Comparison of ENCODE assay signal across 9 cellular contexts in genomic region chr5:99104538-99105132, GRCh38.
DNase-seq lines count a peak whose midpoint lies in the region; ATAC-seq and TF ChIP-seq lines count a peak whose summit lies in the region.
"Had no signal": no experiment of that assay in that cellular context is flagged by ENCODE, and none has a peak within 500 bp of the region (broad histone marks: within the 10 kb centered on the region; RNA-seq: fewer than 3 reads in every experiment).

No MANE protein-coding gene starts in this region.

- H3K27ac ChIP-seq in HEK293 (ENCODE audit: extremely low read depth, low read depth, low read length), result no peak overlapping the region

- H3K4me1 ChIP-seq in HEK293 (ENCODE audit: control insufficient read depth, insufficient read depth, low read length), result no peaks in the 10 kb centered on the region

- no peak overlapping the region for H3K4me3 ChIP-seq in HEK293 (ENCODE audit: low read depth, low read length)
- H3K4me3 ChIP-seq: mucosa of descending colon had no signal

- H3K9me3 ChIP-seq in HEK293 (ENCODE audit: control insufficient read depth, insufficient read depth, low read depth, low read length), result no peaks in the 10 kb centered on the region
- H3K9me3 ChIP-seq: mucosa of descending colon had no signal

- peak; percentile 1 for DNase-seq in COLO829 (ENCODE audit: low spot score)
- peak; percentile 71 for DNase-seq in NCI-H69 (lab: John Stamatoyannopoulos, UW)
- DNase-seq in central memory CD4-positive, alpha-beta T cell, result peak; percentile 3
- DNase-seq in lung microvascular endothelial cell (ENCODE audit: low read depth in 2 of 2), result peak; percentile 34 to 48
- DNase-seq in ecto neural progenitor cell (ENCODE audit: low spot score), result no peak
- DNase-seq in NCI-H187 treated with DMSO at 0.1 percent for 48 hours (lab: John Stamatoyannopoulos, UW), result no peak

- H3K36me3 ChIP-seq in HEK293 (ENCODE audit: control insufficient read depth in 2 of 2, insufficient read depth in 1 of 2, low read length in 2 of 2), result no peaks in the 10 kb centered on the region

- peak; percentile 36; the same call in 1 of the 2 replicates for TF ChIP-seq CTCF in HEK293 (tag by site-specific recombination; IDR thresholded peaks at IDR 0.05)

- POLR2A ChIA-PET in HEK293 (lab: Yijun Ruan, JAX), result no interaction called here

- ATAC-seq in GM19463 (IDR thresholded peaks at IDR 0.05; ENCODE audit: unreplicated experiment), result no peak
- ATAC-seq: mucosa of descending colon had no signal

- CTCF ChIA-PET in HEK293 (lab: Yijun Ruan, JAX), result interaction anchor here (0.5 to 1.8 kb wide), 23 partner anchors 8 to 1850 kb away, joined by 3 to 9 read pairs (median 4); no protein-coding TSS in a partner anchor

TF ChIP-seq in HEK293, 187 proteins besides CTCF, POLR2A, EP300 and RAD21:
- TF ChIP-seq GLIS1 (tag by site-specific recombination; IDR thresholded peaks at IDR 0.05), result no peak
- TF ChIP-seq ZNF239 (tag by site-specific recombination; IDR thresholded peaks at IDR 0.05), result no peak
- 0 out of 2 replicates have a peak, but pooled peaks have one; percentile 12 for TF ChIP-seq SP7 (tag by site-specific recombination; IDR thresholded peaks at IDR 0.05)
- TF ChIP-seq, protein P1, sequence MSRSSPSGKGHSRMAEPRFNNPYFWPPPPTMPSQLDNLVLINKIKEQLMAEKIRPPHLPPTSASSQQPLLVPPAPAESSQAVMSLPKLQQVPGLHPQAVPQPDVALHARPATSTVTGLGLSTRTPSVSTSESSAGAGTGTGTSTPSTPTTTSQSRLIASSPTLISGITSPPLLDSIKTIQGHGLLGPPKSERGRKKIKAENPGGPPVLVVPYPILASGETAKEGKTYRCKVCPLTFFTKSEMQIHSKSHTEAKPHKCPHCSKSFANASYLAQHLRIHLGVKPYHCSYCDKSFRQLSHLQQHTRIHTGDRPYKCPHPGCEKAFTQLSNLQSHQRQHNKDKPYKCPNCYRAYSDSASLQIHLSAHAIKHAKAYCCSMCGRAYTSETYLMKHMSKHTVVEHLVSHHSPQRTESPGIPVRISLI (tag by site-specific recombination; IDR thresholded peaks at IDR 0.05), result peak; percentile 98
- TF ChIP-seq ZNF510 (tag by site-specific recombination; IDR thresholded peaks at IDR 0.05; ENCODE audit: insufficient replicate concordance), result no peak
- TF ChIP-seq ZNF202 (tag by site-specific recombination; IDR thresholded peaks at IDR 0.05; ENCODE audit: borderline replicate concordance), result no peak
- TF ChIP-seq ZBTB49 (tag by site-specific recombination; IDR thresholded peaks at IDR 0.05; ENCODE audit: low read depth), result no peak
- no peak for TF ChIP-seq SP3 (tag by site-specific recombination; IDR thresholded peaks at IDR 0.05)
- no peak for TF ChIP-seq ZNF132 (tag by site-specific recombination; IDR thresholded peaks at IDR 0.05; ENCODE audit: borderline replicate concordance)
- no peak for TF ChIP-seq ZNF146 (tag by site-specific recombination; IDR thresholded peaks at IDR 0.05)
- TF ChIP-seq SCRT2 (tag by site-specific recombination; IDR thresholded peaks at IDR 0.05), result peak; percentile 65
- no peak for TF ChIP-seq ZNF274 (IDR thresholded peaks at IDR 0.05; ENCODE audit: low read length)
- TF ChIP-seq ZNF274 (tag by site-specific recombination; IDR thresholded peaks at IDR 0.05; ENCODE audit: borderline replicate concordance), result no peak
- TF ChIP-seq, protein P2, sequence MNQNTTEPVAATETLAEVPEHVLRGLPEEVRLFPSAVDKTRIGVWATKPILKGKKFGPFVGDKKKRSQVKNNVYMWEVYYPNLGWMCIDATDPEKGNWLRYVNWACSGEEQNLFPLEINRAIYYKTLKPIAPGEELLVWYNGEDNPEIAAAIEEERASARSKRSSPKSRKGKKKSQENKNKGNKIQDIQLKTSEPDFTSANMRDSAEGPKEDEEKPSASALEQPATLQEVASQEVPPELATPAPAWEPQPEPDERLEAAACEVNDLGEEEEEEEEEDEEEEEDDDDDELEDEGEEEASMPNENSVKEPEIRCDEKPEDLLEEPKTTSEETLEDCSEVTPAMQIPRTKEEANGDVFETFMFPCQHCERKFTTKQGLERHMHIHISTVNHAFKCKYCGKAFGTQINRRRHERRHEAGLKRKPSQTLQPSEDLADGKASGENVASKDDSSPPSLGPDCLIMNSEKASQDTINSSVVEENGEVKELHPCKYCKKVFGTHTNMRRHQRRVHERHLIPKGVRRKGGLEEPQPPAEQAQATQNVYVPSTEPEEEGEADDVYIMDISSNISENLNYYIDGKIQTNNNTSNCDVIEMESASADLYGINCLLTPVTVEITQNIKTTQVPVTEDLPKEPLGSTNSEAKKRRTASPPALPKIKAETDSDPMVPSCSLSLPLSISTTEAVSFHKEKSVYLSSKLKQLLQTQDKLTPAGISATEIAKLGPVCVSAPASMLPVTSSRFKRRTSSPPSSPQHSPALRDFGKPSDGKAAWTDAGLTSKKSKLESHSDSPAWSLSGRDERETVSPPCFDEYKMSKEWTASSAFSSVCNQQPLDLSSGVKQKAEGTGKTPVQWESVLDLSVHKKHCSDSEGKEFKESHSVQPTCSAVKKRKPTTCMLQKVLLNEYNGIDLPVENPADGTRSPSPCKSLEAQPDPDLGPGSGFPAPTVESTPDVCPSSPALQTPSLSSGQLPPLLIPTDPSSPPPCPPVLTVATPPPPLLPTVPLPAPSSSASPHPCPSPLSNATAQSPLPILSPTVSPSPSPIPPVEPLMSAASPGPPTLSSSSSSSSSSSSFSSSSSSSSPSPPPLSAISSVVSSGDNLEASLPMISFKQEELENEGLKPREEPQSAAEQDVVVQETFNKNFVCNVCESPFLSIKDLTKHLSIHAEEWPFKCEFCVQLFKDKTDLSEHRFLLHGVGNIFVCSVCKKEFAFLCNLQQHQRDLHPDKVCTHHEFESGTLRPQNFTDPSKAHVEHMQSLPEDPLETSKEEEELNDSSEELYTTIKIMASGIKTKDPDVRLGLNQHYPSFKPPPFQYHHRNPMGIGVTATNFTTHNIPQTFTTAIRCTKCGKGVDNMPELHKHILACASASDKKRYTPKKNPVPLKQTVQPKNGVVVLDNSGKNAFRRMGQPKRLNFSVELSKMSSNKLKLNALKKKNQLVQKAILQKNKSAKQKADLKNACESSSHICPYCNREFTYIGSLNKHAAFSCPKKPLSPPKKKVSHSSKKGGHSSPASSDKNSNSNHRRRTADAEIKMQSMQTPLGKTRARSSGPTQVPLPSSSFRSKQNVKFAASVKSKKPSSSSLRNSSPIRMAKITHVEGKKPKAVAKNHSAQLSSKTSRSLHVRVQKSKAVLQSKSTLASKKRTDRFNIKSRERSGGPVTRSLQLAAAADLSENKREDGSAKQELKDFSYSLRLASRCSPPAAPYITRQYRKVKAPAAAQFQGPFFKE (tag by site-specific recombination; IDR thresholded peaks at IDR 0.05; ENCODE audit: borderline replicate concordance), result no peak
- TF ChIP-seq ZNF654 (tag by site-specific recombination; IDR thresholded peaks at IDR 0.05; ENCODE audit: low read depth), result peak; percentile 94
- TF ChIP-seq ZNF585B (tag by site-specific recombination; IDR thresholded peaks at IDR 0.05), result no peak
- TF ChIP-seq ZNF785 (tag by site-specific recombination; IDR thresholded peaks at IDR 0.05), result no peak
TF ChIP-seq in HEK293: peak in this region for 4.

Comparison
In these comparisons a context has a peak if more than half of its experiments do, and no peak if none do; other contexts are left out.
1. DNase-seq: peak in COLO829 (single experiment), NCI-H69 (single experiment), central memory CD4-positive, alpha-beta T cell (single experiment) and lung microvascular endothelial cell (2 of 2); none in ecto neural progenitor cell (single experiment) and NCI-H187 treated with DMSO at 0.1 percent for 48 hours (single experiment).